Comparison of ENCODE assay signal across 9 cellular contexts in genomic region chr1:108107658-108108057, GRCh38.
DNase-seq lines count a peak whose midpoint lies in the region; ATAC-seq and TF ChIP-seq lines count a peak whose summit lies in the region.
"Had no signal": no experiment of that assay in that cellular context is flagged by ENCODE, and none has a peak within 500 bp of the region (broad histone marks: within the 10 kb centered on the region; RNA-seq: fewer than 3 reads in every experiment).

No MANE protein-coding gene starts in this region.

- in situ Hi-C loops in astrocyte of the spinal cord (cut with HindIII; ENCODE audit: low sequenced_read_pairs): no loop called here

- H3K27ac ChIP-seq in PC-3 (ENCODE audit: low read length): peak overlapping the region; percentile 36; the same call in 1 of the 2 replicates
- H3K27ac ChIP-seq in testis: no peak overlapping the region
- no peak overlapping the region for H3K27ac ChIP-seq in colonic mucosa

- H3K9me3 ChIP-seq in PC-3 (ENCODE audit: low read length) (no peaks in the 10 kb centered on the region), testis (no peaks in the 10 kb centered on the region), colonic mucosa (no peaks in the 10 kb centered on the region)

- WGBS in testis, 2 donors: 60 to 66% methylated on average over 4 of the region's 4 CpGs

- H3K4me1 ChIP-seq in PC-3 (ENCODE audit: insufficient read depth, low read length) (peaks cover 16% of the 10 kb centered on the region), testis (no peaks in the 10 kb centered on the region), colonic mucosa (no peaks in the 10 kb centered on the region)

- BruUV-seq in PC-3 (replicated peaks; lab: Mats Ljungman, UMichigan): no TSS peak

- DNase-seq in GM03348 (ENCODE audit: low spot score) (peak; percentile 50), PC-3 (peak; percentile 87), astrocyte of the spinal cord (ENCODE audit: low read depth, low spot score) (peak; percentile 38), testis (no peak), globus pallidus (ENCODE audit: low spot score) (no peak), colonic mucosa (no peak)
- DNase-seq in stimulated activated CD4-positive, alpha-beta T cell treated with anti-CD3 and anti-CD28 coated beads, Interleukin-1b, Interleukin-23, amount 100 ng/mL, for 48 hours: peak; percentile 40
- DNase-seq: left cardiac atrium had no signal

- ATAC-seq in PC-3: peak; percentile 100
- ATAC-seq in GM21786 (IDR thresholded peaks at IDR 0.05; ENCODE audit: unreplicated experiment): no peak

- H3K36me3 ChIP-seq in PC-3 (ENCODE audit: low read depth, low read length) (no peaks in the 10 kb centered on the region), testis (ENCODE audit: low read depth, missing control alignments) (no peaks in the 10 kb centered on the region), colonic mucosa (no peaks in the 10 kb centered on the region)

- H3K79me2 ChIP-seq in PC-3 (ENCODE audit: low read length): no peaks in the 10 kb centered on the region

- no peak for TF ChIP-seq POLR2A in testis (IDR thresholded peaks at IDR 0.05)

- TF ChIP-seq CTCF in PC-3 (conservative IDR thresholded peaks at IDR 0.05; ENCODE audit: low read depth, low read length) (no peak), astrocyte of the spinal cord (IDR thresholded peaks at IDR 0.05; ENCODE audit: low read depth, low read length) (no peak), testis (IDR thresholded peaks at IDR 0.05) (no peak), colonic mucosa (IDR thresholded peaks at IDR 0.05) (no peak)

- H4K20me1 ChIP-seq in PC-3 (ENCODE audit: low read length): no peaks in the 10 kb centered on the region

- no peaks in the 10 kb centered on the region for H3F3A ChIP-seq in PC-3 (ENCODE audit: low read length, unreplicated experiment)

- no peaks in the 10 kb centered on the region for H3K27me3 ChIP-seq in PC-3 (ENCODE audit: low read length)
- H3K27me3 ChIP-seq in testis: no peaks in the 10 kb centered on the region
- no peaks in the 10 kb centered on the region for H3K27me3 ChIP-seq in colonic mucosa

- CTCF ChIA-PET in PC-3 (lab: Charles Lee): no interaction called here

- POLR2A ChIA-PET in PC-3 (lab: Charles Lee; ENCODE audit: unreplicated experiment): interaction anchor here (0.6 kb wide), 1 partner anchor 93 kb away, joined by 5 read pairs; the partner anchor contains the start of gene SLC25A24

- peak overlapping the region; percentile 42; the same call in 1 of the 2 replicates for H2AFZ ChIP-seq in PC-3 (ENCODE audit: low read length)

- H3K9me2 ChIP-seq in PC-3 (replicated peaks; ENCODE audit: low read length): no peaks in the 10 kb centered on the region

- H3K9ac ChIP-seq in PC-3 (ENCODE audit: low read length): no peak overlapping the region
- H3K9ac ChIP-seq in colonic mucosa (ENCODE audit: low read depth in 2 of 2, low read length in 2 of 2): no peak overlapping the region

- intact Hi-C loops in PC-3 (cut with micrococcal nuclease): no loop called here
- intact Hi-C loops in testis (cut with DNase I; ENCODE audit: low total_unique reads): no loop called here
- intact Hi-C loops in colonic mucosa (cut with DNase I): no loop called here

- H3K4me3 ChIP-seq in PC-3 (ENCODE audit: low read length): no peak overlapping the region
- no peak overlapping the region for H3K4me3 ChIP-seq in astrocyte of the spinal cord (ENCODE audit: low read depth, low read length)
- H3K4me3 ChIP-seq in testis: no peak overlapping the region
- no peak overlapping the region for H3K4me3 ChIP-seq in colonic mucosa

- H3K4me2 ChIP-seq in PC-3 (ENCODE audit: low read length): no peak overlapping the region

Comparison
In these comparisons a context has a peak if more than half of its experiments do, and no peak if none do; other contexts are left out.
1. DNase-seq: peak in GM03348 (single experiment), PC-3 (single experiment), astrocyte of the spinal cord (single experiment) and stimulated activated CD4-positive, alpha-beta T cell treated with anti-CD3 and anti-CD28 coated beads, Interleukin-1b, Interleukin-23, amount 100 ng/mL, for 48 hours (single experiment); none in testis (single experiment), globus pallidus (single experiment) and colonic mucosa (single experiment).